12 cellular contexts compared by ENCODE assay signal in the genomic region with DNA sequence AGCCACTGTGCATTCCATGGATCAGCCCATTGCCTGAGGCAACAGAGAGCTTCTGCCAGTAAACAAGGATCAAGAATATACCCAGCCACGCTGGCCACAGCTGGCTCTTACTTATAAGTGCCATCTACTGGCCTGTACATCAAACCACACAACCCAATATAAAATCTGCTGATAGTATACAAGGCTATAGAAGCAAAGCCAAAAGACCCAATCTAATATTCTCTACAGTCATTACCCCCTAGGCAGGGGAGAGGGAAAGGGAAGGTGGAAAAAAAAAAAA. TPM values are rescaled to one million over a fixed set of nuclear protein-coding genes. Genes with fewer than 3 reads are reported as not detected.
A peak's percentile ranks its signal among the peaks of the same experiment; 100 is the strongest.
DNase-seq lines count a peak whose midpoint lies in the region; FAIRE-seq and TF ChIP-seq lines count a peak whose summit lies in the region.
"Had no signal": no experiment of that assay in that cellular context is flagged by ENCODE, and none has a peak within 500 bp of the region (broad histone marks: within the 10 kb centered on the region; RNA-seq: fewer than 3 reads in every experiment).

No MANE protein-coding gene starts in this region.

- in situ Hi-C loops in astrocyte of the cerebellum (cut with HindIII; ENCODE audit: low sequenced_read_pairs): no loop called here

- no peak for TF ChIP-seq POLR2A in GM12892 (IDR thresholded peaks at IDR 0.05; ENCODE audit: low read depth, low read length)

- H3K4me3 ChIP-seq in GM12864 (ENCODE audit: low read depth, low read length) (no peak overlapping the region), astrocyte of the cerebellum (ENCODE audit: low read depth, low read length) (no peak overlapping the region), MG63 (no peak overlapping the region)
- H3K4me3 ChIP-seq: tibial nerve had no signal

- DNase-seq in GM12864 (ENCODE audit: low read depth) (no peak), M059J (ENCODE audit: low read depth) (peak; percentile 43), astrocyte of the cerebellum (ENCODE audit: low read depth) (no peak), islet precursor cell (peak; percentile 91), NCI-H774 (lab: John Stamatoyannopoulos, UW) (no peak), MG63 (no peak), amniotic stem cell (lab: John Stamatoyannopoulos, UW) (no peak), GM12892 (ENCODE audit: insufficient read length) (no peak)
- DNase-seq: activated naive CD4-positive, alpha-beta T cell treated with Interleukin-2 at 50 U/mL for 16 hours; NCI-H446 had no signal

- peak; percentile 7 for TF ChIP-seq CTCF in GM12864 (IDR thresholded peaks at IDR 0.05; ENCODE audit: low read depth, low read length, missing control alignments)
- TF ChIP-seq CTCF in astrocyte of the cerebellum (IDR thresholded peaks at IDR 0.05; ENCODE audit: low read depth, low read length, missing control alignments): peak; percentile 15

- no peak for FAIRE-seq in GM12892 (lab: Jason Lieb, UNC)
- FAIRE-seq: colon had no signal

- no peaks in the 10 kb centered on the region for H3K36me3 ChIP-seq in MG63
- H3K36me3 ChIP-seq: tibial nerve had no signal

- no peaks in the 10 kb centered on the region for H3K27me3 ChIP-seq in MG63
- H3K27me3 ChIP-seq: tibial nerve had no signal

- no peaks in the 10 kb centered on the region for H3K9me3 ChIP-seq in MG63

RNA-seq across cellular contexts. Expression of gene FAM186B, which starts 4.4 kb away (rescaled TPM):
- 0.07 TPM in 1 of 2 replicates, not detected in the other for total RNA-seq in M059J (2014; rRNA removed; shearing (Covaris generic))
- not detected in 2 replicates for total RNA-seq in MG63 (2014; rRNA removed; shearing (Covaris generic); ENCODE audit: low replicate concordance)
- polyA plus RNA-seq in GM12892 (2012; ENCODE audit: missing spikeins): 1.9 TPM

RNA-seq across cellular contexts. Expression of gene PRPF40B, which starts 13.5 kb away (rescaled TPM):
- 7.8 and 9.8 TPM in 2 replicates for total RNA-seq in M059J (2014; rRNA removed; shearing (Covaris generic))
- 4.8 and 8.6 TPM in 2 replicates for total RNA-seq in MG63 (2014; rRNA removed; shearing (Covaris generic); ENCODE audit: low replicate concordance)
- polyA plus RNA-seq in GM12892 (2012; ENCODE audit: missing spikeins): 8.9 TPM

RNA-seq across cellular contexts. Expression of gene MCRS1, which starts 41.9 kb away (rescaled TPM):
- 58.1 and 62.6 TPM in 2 replicates for total RNA-seq in M059J (2014; rRNA removed; shearing (Covaris generic))
- 54.4 and 107 TPM in 2 replicates for total RNA-seq in MG63 (2014; rRNA removed; shearing (Covaris generic); ENCODE audit: low replicate concordance)
- polyA plus RNA-seq in GM12892 (2012; ENCODE audit: missing spikeins): 36.5 TPM

Comparison
In these comparisons a context has a peak if more than half of its experiments do, and no peak if none do; other contexts are left out.
1. DNase-seq: peak in M059J (single experiment) and islet precursor cell (single experiment); none in GM12864 (single experiment), astrocyte of the cerebellum (single experiment), NCI-H774 (single experiment), MG63 (single experiment), amniotic stem cell (single experiment) and GM12892 (single experiment).